8 cellular contexts compared by ENCODE assay signal in genomic region chr7:133081605-133082389, GRCh38. TPM values are rescaled to one million over a fixed set of nuclear protein-coding genes. Genes with fewer than 3 reads are reported as not detected.
DNase-seq lines count a peak whose midpoint lies in the region; ATAC-seq and TF ChIP-seq lines count a peak whose summit lies in the region.

Gene CHCHD3 (minus strand): TSS chr7:133082090. CDS start chr7:133081937, 153 bp downstream.

- H3K36me3 ChIP-seq in H7 (replicated peaks; ENCODE audit: control insufficient read depth, insufficient read depth, low read length) = no peaks in the 10 kb centered on the region

- peak within 1 kb of the TSS; percentile 73 for H3K4me3 ChIP-seq in H7 (ENCODE audit: insufficient read depth, low read depth, low read length)

- no peak for TF ChIP-seq CTCF in natural killer cell (IDR thresholded peaks at IDR 0.05)

- no peaks in the 10 kb centered on the region for H3K36me3 Mint-ChIP-seq in natural killer cell

- peak within 1 kb of the TSS; percentile 93 for H3K4me3 Mint-ChIP-seq in natural killer cell

- H3K27me3 Mint-ChIP-seq in natural killer cell (ENCODE audit: low read depth in 2 of 2) = peaks cover 8 to 13% of the 10 kb centered on the region in 2 donors

- peaks cover 28 to 36% of the 10 kb centered on the region in 2 donors for H3K4me1 Mint-ChIP-seq in natural killer cell

- no peaks in the 10 kb centered on the region for H3K27me3 ChIP-seq in H7 (ENCODE audit: control insufficient read depth, insufficient read depth, low read length)

- H3K9me3 Mint-ChIP-seq in natural killer cell = no peaks in the 10 kb centered on the region

- H3K27ac Mint-ChIP-seq in natural killer cell = peak within 1 kb of the TSS; percentile 89 to 94

- peak; percentile 97 to 99 (median 98) for ATAC-seq in natural killer cell

- intact Hi-C loops in natural killer cell (cut with micrococcal nuclease) = loop anchor here (1.0 to 10.0 kb wide), 2 partner anchors 171 to 1563 kb away; partner anchors contain the start of gene BPGM

- peak; percentile 99 for DNase-seq in ELF-1 (ENCODE audit: low read depth, low spot score)
- DNase-seq in H7 = peak; percentile 91
- DNase-seq in M059J (ENCODE audit: low read depth) = peak; percentile 99
- DNase-seq in SHP77 (lab: John Stamatoyannopoulos, UW) = peak; percentile 96 to 98
- peak; percentile 94 for DNase-seq in activated effector memory CD4-positive, alpha-beta T cell treated with Interleukin-2 at 50 U/mL for 16 hours
- DNase-seq in fibroblast of peridontal ligament (ENCODE audit: extremely low read depth) = peak; percentile 97
- DNase-seq in natural killer cell = peak; percentile 91
- DNase-seq in stimulated activated naive CD4-positive, alpha-beta T cell treated with Interleukin-2 at 50 U/mL for 16 hours (lab: John Stamatoyannopoulos, UW) = peak; percentile 97

RNA-seq across cellular contexts. Expression of gene CHCHD3, which starts in this region (rescaled TPM):
- total RNA-seq in H7 (2014; rRNA removed; shearing (Covaris generic)) = 121 and 133 TPM in 2 replicates
- total RNA-seq in M059J (2014; rRNA removed; shearing (Covaris generic)) = 108 and 123 TPM in 2 replicates
- 10 to 100 TPM; 35.2 to 41.0 (median 35.9) TPM for total RNA-seq in natural killer cell

Comparison
In these comparisons a context has a peak if more than half of its experiments do, and no peak if none do; other contexts are left out.
1. Peak in every context shown above with its lines: DNase-seq, ATAC-seq and H3K4me3 ChIP-seq.